In the genomic region with DNA sequence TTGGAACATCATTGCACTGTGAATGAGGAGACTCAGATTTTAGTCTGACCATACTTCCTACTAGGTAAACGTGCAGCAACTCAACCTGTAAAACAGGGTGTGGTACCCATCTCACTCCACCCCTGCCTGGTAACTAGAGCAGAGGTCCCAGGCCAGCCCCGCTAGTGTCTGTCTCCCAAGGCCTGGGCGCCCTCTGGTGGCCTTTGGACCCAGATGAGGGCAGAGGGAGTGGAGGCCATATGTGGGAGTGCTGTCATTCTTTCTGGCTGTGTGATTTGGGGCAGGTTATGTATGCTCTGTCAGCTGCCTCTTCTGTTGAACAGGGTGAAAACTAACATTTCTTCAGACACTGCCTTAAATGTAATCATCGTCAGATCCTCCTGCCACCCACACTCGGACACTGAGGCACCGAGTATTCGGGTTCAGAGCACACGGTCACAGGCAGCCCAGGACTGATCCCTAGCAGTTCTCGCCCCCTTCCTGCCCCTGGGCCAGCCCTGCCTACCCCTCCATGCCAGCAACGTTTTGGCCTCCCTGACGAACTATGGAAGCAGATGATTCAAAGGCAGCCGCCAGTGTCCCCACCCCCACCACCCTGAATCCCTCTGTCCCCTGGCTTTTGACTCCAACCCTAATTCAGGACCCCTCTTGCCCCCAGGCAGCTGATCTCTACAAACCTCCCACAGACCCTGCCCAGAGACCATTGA, we compare ENCODE assay signal across 8 cellular contexts.
A peak's percentile ranks its signal among the peaks of the same experiment; 100 is the strongest.
DNase-seq lines count a peak whose midpoint lies in the region; ATAC-seq and TF ChIP-seq lines count a peak whose summit lies in the region.

No MANE protein-coding gene starts in this region.

- no peaks in the 10 kb centered on the region for H3K9me3 ChIP-seq in Peyer's patch
- H3K9me3 ChIP-seq in neural progenitor cell (ENCODE audit: low read depth): no peaks in the 10 kb centered on the region
- H3K9me3 ChIP-seq in stomach: no peaks in the 10 kb centered on the region

- WGBS in stomach, 5 donors: 50 to 64% (median 52%) methylated on average over 10 to 12 of the region's 12 CpGs

- H3K9me3 Mint-ChIP-seq in activated T-cell treated with anti-CD3 and anti-CD28 coated beads, Interleukin-2, amount 50 U/mL, for 72 hours: no peaks in the 10 kb centered on the region
- peaks cover 3% of the 10 kb centered on the region for H3K9me3 Mint-ChIP-seq in neural progenitor cell

- no peak overlapping the region for H3K27ac ChIP-seq in Peyer's patch
- no peak overlapping the region for H3K27ac ChIP-seq in neural progenitor cell
- H3K27ac ChIP-seq in stomach: peak overlapping the region in 1 of 5 donors; percentile 7

- H3K4me1 Mint-ChIP-seq in activated T-cell treated with anti-CD3 and anti-CD28 coated beads, Interleukin-2, amount 50 U/mL, for 72 hours (ENCODE audit: low read depth): peaks cover 86% of the 10 kb centered on the region
- peaks cover 38% of the 10 kb centered on the region for H3K4me1 Mint-ChIP-seq in neural progenitor cell

- peak; percentile 90 for ATAC-seq in GM21576 (IDR thresholded peaks at IDR 0.05; ENCODE audit: unreplicated experiment)
- ATAC-seq in activated T-cell treated with anti-CD3 and anti-CD28 coated beads, Interleukin-2, amount 50 U/mL, for 72 hours (replicated peaks in 1 of 2): peak; percentile 76 to 83

- H3K36me3 Mint-ChIP-seq in activated T-cell treated with anti-CD3 and anti-CD28 coated beads, Interleukin-2, amount 50 U/mL, for 72 hours (ENCODE audit: insufficient read depth in 2 of 2): peaks cover 10 to 18% of the 10 kb centered on the region in 2 donors
- H3K36me3 Mint-ChIP-seq in neural progenitor cell: peaks cover 4% of the 10 kb centered on the region

- H3K9ac ChIP-seq in neural progenitor cell: no peak overlapping the region

- TF ChIP-seq EP300 in Ishikawa (IDR thresholded peaks at IDR 0.05; ENCODE audit: borderline replicate concordance) (no peak), stomach (IDR thresholded peaks at IDR 0.05) (no peak)

- H3K27ac Mint-ChIP-seq in activated T-cell treated with anti-CD3 and anti-CD28 coated beads, Interleukin-2, amount 50 U/mL, for 72 hours: peak overlapping the region; percentile 74
- peak overlapping the region; percentile 78 for H3K27ac Mint-ChIP-seq in neural progenitor cell

- peak; percentile 96 for TF ChIP-seq RAD21 in Ishikawa (IDR thresholded peaks at IDR 0.05; ENCODE audit: low read depth)

- intact Hi-C loops in stomach (cut with DNase I; ENCODE audit: low total_unique reads): loop anchor here (5.0 to 10.0 kb wide), 2 partner anchors 177 to 380 kb away; no protein-coding TSS in a partner anchor

- no peaks in the 10 kb centered on the region for H3K27me3 Mint-ChIP-seq in activated T-cell treated with anti-CD3 and anti-CD28 coated beads, Interleukin-2, amount 50 U/mL, for 72 hours (ENCODE audit: low read depth)
- peaks cover 17% of the 10 kb centered on the region for H3K27me3 Mint-ChIP-seq in neural progenitor cell (ENCODE audit: insufficient read depth, low read depth)

- no peak overlapping the region for H3K4me2 ChIP-seq in neural progenitor cell

- H3K36me3 ChIP-seq in Peyer's patch: no peaks in the 10 kb centered on the region
- no peaks in the 10 kb centered on the region for H3K36me3 ChIP-seq in neural progenitor cell
- H3K36me3 ChIP-seq in stomach: no peaks in the 10 kb centered on the region

- H3F3A ChIP-seq in neural progenitor cell (ENCODE audit: low read depth): no peaks in the 10 kb centered on the region

- no peak overlapping the region for H2AFZ ChIP-seq in neural progenitor cell (replicated peaks)

- no peaks in the 10 kb centered on the region for H3K79me2 ChIP-seq in neural progenitor cell (ENCODE audit: low read depth)

- peak; percentile 49 to 90 (median 82) for TF ChIP-seq CTCF in Peyer's patch (IDR thresholded peaks at IDR 0.05)
- peak; percentile 88 for TF ChIP-seq CTCF in fibroblast of mammary gland (conservative IDR thresholded peaks at IDR 0.05; ENCODE audit: control insufficient read depth, insufficient read depth, low read depth, low read length)
- peak; percentile 94 for TF ChIP-seq CTCF in neural progenitor cell (IDR thresholded peaks at IDR 0.05)
- TF ChIP-seq CTCF in stomach (IDR thresholded peaks at IDR 0.05): peak in 5 of 7 experiments; percentile 63 to 82 (median 76)

- H3K4me1 ChIP-seq in Peyer's patch (peaks cover 0 to 6% (median 3%) of the 10 kb centered on the region in 4 donors), neural progenitor cell (no peaks in the 10 kb centered on the region), stomach (peaks cover 9 to 18% (median 13%) of the 10 kb centered on the region in 4 donors)

- peak; percentile 71 for DNase-seq in DMS53 treated with DMSO at 0.1 percent for 48 hours (lab: John Stamatoyannopoulos, UW; ENCODE audit: unreplicated experiment)
- peak; percentile 91 to 96 (median 94) for DNase-seq in Peyer's patch
- peak; percentile 88 to 89 for DNase-seq in activated T-cell treated with anti-CD3 and anti-CD28 coated beads, Interleukin-2, amount 50 U/mL, for 72 hours
- peak; percentile 71 for DNase-seq in fibroblast of mammary gland (ENCODE audit: low read depth)
- DNase-seq in neural progenitor cell (ENCODE audit: low spot score): peak; percentile 93
- peak; percentile 92 for DNase-seq in stomach

- no peaks in the 10 kb centered on the region for H4K20me1 ChIP-seq in neural progenitor cell (ENCODE audit: low read depth)

- H3K4me3 ChIP-seq in Peyer's patch (no peak overlapping the region), fibroblast of mammary gland (ENCODE audit: control insufficient read depth, low read depth, low read length) (no peak overlapping the region), neural progenitor cell (no peak overlapping the region), stomach (no peak overlapping the region)

- TF ChIP-seq POLR2A in Peyer's patch (IDR thresholded peaks at IDR 0.05) (no peak), stomach (IDR thresholded peaks at IDR 0.05) (no peak)

- H3K27me3 ChIP-seq in Peyer's patch (no peaks in the 10 kb centered on the region), neural progenitor cell (peaks cover 32% of the 10 kb centered on the region), stomach (peaks cover 0 to 36% (median 6%) of the 10 kb centered on the region in 3 donors)

- H3K4me3 Mint-ChIP-seq in activated T-cell treated with anti-CD3 and anti-CD28 coated beads, Interleukin-2, amount 50 U/mL, for 72 hours: no peak overlapping the region
- no peak overlapping the region for H3K4me3 Mint-ChIP-seq in neural progenitor cell

TF ChIP-seq in Ishikawa, 13 proteins besides CTCF, POLR2A, EP300 and RAD21:
- no peak for TF ChIP-seq TAF1 (IDR thresholded peaks at IDR 0.05; ENCODE audit: low read depth)
- TF ChIP-seq YY1 (IDR thresholded peaks at IDR 0.05; ENCODE audit: low read depth): peak; percentile 48; the same call in 1 of the 2 replicates
- TF ChIP-seq, protein P1, sequence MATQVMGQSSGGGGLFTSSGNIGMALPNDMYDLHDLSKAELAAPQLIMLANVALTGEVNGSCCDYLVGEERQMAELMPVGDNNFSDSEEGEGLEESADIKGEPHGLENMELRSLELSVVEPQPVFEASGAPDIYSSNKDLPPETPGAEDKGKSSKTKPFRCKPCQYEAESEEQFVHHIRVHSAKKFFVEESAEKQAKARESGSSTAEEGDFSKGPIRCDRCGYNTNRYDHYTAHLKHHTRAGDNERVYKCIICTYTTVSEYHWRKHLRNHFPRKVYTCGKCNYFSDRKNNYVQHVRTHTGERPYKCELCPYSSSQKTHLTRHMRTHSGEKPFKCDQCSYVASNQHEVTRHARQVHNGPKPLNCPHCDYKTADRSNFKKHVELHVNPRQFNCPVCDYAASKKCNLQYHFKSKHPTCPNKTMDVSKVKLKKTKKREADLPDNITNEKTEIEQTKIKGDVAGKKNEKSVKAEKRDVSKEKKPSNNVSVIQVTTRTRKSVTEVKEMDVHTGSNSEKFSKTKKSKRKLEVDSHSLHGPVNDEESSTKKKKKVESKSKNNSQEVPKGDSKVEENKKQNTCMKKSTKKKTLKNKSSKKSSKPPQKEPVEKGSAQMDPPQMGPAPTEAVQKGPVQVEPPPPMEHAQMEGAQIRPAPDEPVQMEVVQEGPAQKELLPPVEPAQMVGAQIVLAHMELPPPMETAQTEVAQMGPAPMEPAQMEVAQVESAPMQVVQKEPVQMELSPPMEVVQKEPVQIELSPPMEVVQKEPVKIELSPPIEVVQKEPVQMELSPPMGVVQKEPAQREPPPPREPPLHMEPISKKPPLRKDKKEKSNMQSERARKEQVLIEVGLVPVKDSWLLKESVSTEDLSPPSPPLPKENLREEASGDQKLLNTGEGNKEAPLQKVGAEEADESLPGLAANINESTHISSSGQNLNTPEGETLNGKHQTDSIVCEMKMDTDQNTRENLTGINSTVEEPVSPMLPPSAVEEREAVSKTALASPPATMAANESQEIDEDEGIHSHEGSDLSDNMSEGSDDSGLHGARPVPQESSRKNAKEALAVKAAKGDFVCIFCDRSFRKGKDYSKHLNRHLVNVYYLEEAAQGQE (IDR thresholded peaks at IDR 0.05; ENCODE audit: low read depth): no peak
- no peak for TF ChIP-seq TCF12 (IDR thresholded peaks at IDR 0.05; ENCODE audit: low read depth)
- no peak for TF ChIP-seq CREB1 (IDR thresholded peaks at IDR 0.05; ENCODE audit: low read depth)
